In genomic region chr6:52575490-52575868, GRCh38 we compare ENCODE assay signal across 8 cellular contexts. TPM values are rescaled to one million over a fixed set of nuclear protein-coding genes. Genes with fewer than 3 reads are reported as not detected.
A peak's percentile ranks its signal among the peaks of the same experiment; 100 is the strongest.
DNase-seq lines count a peak whose midpoint lies in the region; ATAC-seq and TF ChIP-seq lines count a peak whose summit lies in the region.

No MANE protein-coding gene starts in this region.

- peaks cover 2% of the 10 kb centered on the region for H3K36me3 Mint-ChIP-seq in IgD-negative memory B cell
- peaks cover 0 to 2% (median 0%) of the 10 kb centered on the region in 3 donors for H3K36me3 Mint-ChIP-seq in naive thymus-derived CD8-positive, alpha-beta T cell

- H3K36me3 ChIP-seq in BJ (ENCODE audit: control insufficient read depth, insufficient read depth, low read length) = no peaks in the 10 kb centered on the region
- no peaks in the 10 kb centered on the region for H3K36me3 ChIP-seq in colonic mucosa

- intact Hi-C loops in colonic mucosa (cut with DNase I) = no loop called here

- no peaks in the 10 kb centered on the region for H3K27me3 ChIP-seq in BJ (ENCODE audit: control insufficient read depth, insufficient read depth, low read length)
- no peaks in the 10 kb centered on the region for H3K27me3 ChIP-seq in colonic mucosa

- H3K9me3 ChIP-seq in colonic mucosa = no peaks in the 10 kb centered on the region

- no peak for TF ChIP-seq CTCF in BJ (IDR thresholded peaks at IDR 0.05; ENCODE audit: insufficient read depth, low read depth, low read length)
- no peak for TF ChIP-seq CTCF in colonic mucosa (IDR thresholded peaks at IDR 0.05)

- CTCF ChIA-PET in BJ (lab: Yijun Ruan, JAX) = interaction anchor here (0.6 to 7.5 kb wide), 17 partner anchors 11 to 159 kb away, joined by 3 to 68 read pairs (median 5); partner anchors contain the start of gene EFHC1

- POLR2A ChIA-PET in BJ (lab: Charles Lee) = interaction anchor here (1.2 to 1.4 kb wide), 2 partner anchors 35 to 37 kb away, joined by 3 to 4 read pairs; no protein-coding TSS in a partner anchor
- POLR2A ChIA-PET in naive thymus-derived CD8-positive, alpha-beta T cell (lab: Charles Lee) = interaction anchor here (1.0 to 3.2 kb wide), 4 partner anchors 8 to 290 kb away, joined by 3 to 16 read pairs (median 5); partner anchors contain the start of genes EFHC1 and MCM3

- peaks cover 43 to 54% (median 51%) of the 10 kb centered on the region in 3 donors for H3K4me1 Mint-ChIP-seq in IgD-negative memory B cell
- peaks cover 35 to 57% (median 56%) of the 10 kb centered on the region in 4 donors for H3K4me1 Mint-ChIP-seq in naive thymus-derived CD8-positive, alpha-beta T cell

- peak overlapping the region; percentile 13 to 83 for H3K9ac ChIP-seq in colonic mucosa (ENCODE audit: low read depth in 2 of 2, low read length in 2 of 2)

- peaks cover 3% of the 10 kb centered on the region for H3K4me1 ChIP-seq in colonic mucosa

- no peaks in the 10 kb centered on the region for H3K27me3 Mint-ChIP-seq in IgD-negative memory B cell
- no peaks in the 10 kb centered on the region for H3K27me3 Mint-ChIP-seq in naive thymus-derived CD8-positive, alpha-beta T cell

- ATAC-seq in naive thymus-derived CD8-positive, alpha-beta T cell = no peak
- ATAC-seq in HG03095 (IDR thresholded peaks at IDR 0.05; ENCODE audit: unreplicated experiment) = no peak

- H3K9me3 Mint-ChIP-seq in IgD-negative memory B cell = no peaks in the 10 kb centered on the region
- H3K9me3 Mint-ChIP-seq in naive thymus-derived CD8-positive, alpha-beta T cell = no peaks in the 10 kb centered on the region

- DNase-seq in BJ (ENCODE audit: low read depth) (no peak), colonic mucosa (no peak), NCI-H2171 treated with DMSO at 0.1 percent for 48 hours (lab: John Stamatoyannopoulos, UW) (no peak), HT-29 (ENCODE audit: low spot score) (no peak), NCI-H510A (lab: John Stamatoyannopoulos, UW) (no peak)
- DNase-seq in naive thymus-derived CD8-positive, alpha-beta T cell = no peak

- H3K27ac Mint-ChIP-seq in IgD-negative memory B cell = peak overlapping the region; percentile 73 to 97 (median 93)
- H3K27ac Mint-ChIP-seq in naive thymus-derived CD8-positive, alpha-beta T cell = peak overlapping the region; percentile 67 to 96 (median 92)

- peak overlapping the region; percentile 84 to 99 (median 91) for H3K4me3 Mint-ChIP-seq in IgD-negative memory B cell
- peak overlapping the region; percentile 74 to 92 (median 87) for H3K4me3 Mint-ChIP-seq in naive thymus-derived CD8-positive, alpha-beta T cell

- peak overlapping the region; percentile 91 for H3K4me3 ChIP-seq in BJ (ENCODE audit: low read depth, low read length)
- H3K4me3 ChIP-seq in colonic mucosa = peak overlapping the region; percentile 84

- H3K27ac ChIP-seq in colonic mucosa = peak overlapping the region; percentile 80

RNA-seq across cellular contexts. Expression of gene TRAM2, which starts 1.4 kb away (rescaled TPM):
- polyA plus RNA-seq in BJ (2011; rRNA removed) (134 and 146 TPM in 2 replicates), IgD-negative memory B cell (7.5 TPM)
- polyA minus RNA-seq in BJ (2011; rRNA and poly(A)+ RNA removed) = 104 and 127 TPM in 2 replicates
- total RNA-seq in colonic mucosa = 10 to 100 TPM; 19.1 to 21.2 TPM
- 1 to 10 TPM; 9.4 to 9.9 TPM for total RNA-seq in naive thymus-derived CD8-positive, alpha-beta T cell
- polyA plus RNA-seq in naive thymus-derived CD8-positive, alpha-beta T cell = 1 to 10 TPM; 3.1 to 4.9 (median 3.3) TPM
- total RNA-seq in HT-29 (2014; rRNA removed; shearing (Covaris generic)) = 4.1 and 4.6 TPM in 2 replicates
